14 cellular contexts compared by ENCODE assay signal in genomic region chr18:10035306-10035991, GRCh38.
DNase-seq lines count a peak whose midpoint lies in the region; ATAC-seq, FAIRE-seq and TF ChIP-seq lines count a peak whose summit lies in the region.
"Had no signal": no experiment of that assay in that cellular context is flagged by ENCODE, and none has a peak within 500 bp of the region (broad histone marks: within the 10 kb centered on the region; RNA-seq: fewer than 3 reads in every experiment).

No MANE protein-coding gene starts in this region.

- no peak overlapping the region for H3K9ac ChIP-seq in mammary epithelial cell (ENCODE audit: insufficient read depth, low read length)

- H3K9me3 ChIP-seq in left ventricle myocardium inferior (replicated peaks) (no peaks in the 10 kb centered on the region), mammary epithelial cell (replicated peaks; ENCODE audit: insufficient read depth, low read length) (no peaks in the 10 kb centered on the region)
- H3K9me3 ChIP-seq: HAP-1, heart left ventricle, right atrium auricular region had no signal

- H3K4me3 ChIP-seq in left ventricle myocardium inferior = no peak overlapping the region
- H3K4me3 ChIP-seq in mammary epithelial cell (replicated peaks in 1 of 3; ENCODE audit: insufficient read depth in 1 of 3, low read depth in 2 of 3, low read length in 3 of 3) = no peak overlapping the region
- no peak overlapping the region for H3K4me3 ChIP-seq in brain microvascular endothelial cell (ENCODE audit: low read depth, low read length)
- H3K4me3 ChIP-seq: HAP-1, heart left ventricle, right atrium auricular region had no signal

- H3K36me3 ChIP-seq in left ventricle myocardium inferior (no peaks in the 10 kb centered on the region), mammary epithelial cell (ENCODE audit: insufficient read depth, low read length) (no peaks in the 10 kb centered on the region), brain microvascular endothelial cell (replicated peaks) (no peaks in the 10 kb centered on the region)
- H3K36me3 ChIP-seq: HAP-1, heart left ventricle, right atrium auricular region had no signal

- TF ChIP-seq POLR2A in GM12891 (IDR thresholded peaks at IDR 0.05; ENCODE audit: low read depth, low read length) = no peak

- no peak for DNase-seq in left ventricle myocardium inferior
- no peak for DNase-seq in Right ventricle myocardium superior
- peak; percentile 86 for DNase-seq in mammary epithelial cell
- peak; percentile 57 for DNase-seq in mesenteric fat pad (ENCODE audit: low spot score)
- no peak for DNase-seq in brain microvascular endothelial cell
- DNase-seq in NCI-H1105 (lab: John Stamatoyannopoulos, UW) = no peak
- DNase-seq in GM12891 (ENCODE audit: insufficient read length, low spot score) = no peak
- DNase-seq: activated gamma-delta T cell treated with Interleukin-2 at 50 U/mL for 16 hours, heart left ventricle, KG1, NCI-H226 had no signal

- no peak for FAIRE-seq in GM12891 (lab: Jason Lieb, UNC)

- intact Hi-C loops in left ventricle myocardium inferior (cut with micrococcal nuclease) (no loop called here), Right ventricle myocardium superior (cut with DNase I) (loop anchor here (10.0 kb wide), 1 partner anchor 479 kb away; no protein-coding TSS in a partner anchor), mammary epithelial cell (cut with micrococcal nuclease) (no loop called here)

- no peaks in the 10 kb centered on the region for H4K20me1 ChIP-seq in mammary epithelial cell (ENCODE audit: insufficient read depth, low read length)

- ATAC-seq in Right ventricle myocardium superior (ENCODE audit: poor library complexity) (no peak), GM21825 (IDR thresholded peaks at IDR 0.05; ENCODE audit: unreplicated experiment) (no peak)
- ATAC-seq: heart left ventricle had no signal

- peak overlapping the region; percentile 69 for H2AFZ ChIP-seq in mammary epithelial cell (ENCODE audit: low read depth, low read length)

- dilution Hi-C loops in mammary epithelial cell (cut with HindIII; ENCODE audit: low sequenced_read_pairs) = no loop called here

- in situ Hi-C loops in mammary epithelial cell (cut with MboI; ENCODE audit: low sequenced_read_pairs in 2 of 2) (no loop called here), brain microvascular endothelial cell (cut with HindIII; ENCODE audit: low pct_ligation_motif_present, low sequenced_read_pairs) (no loop called here)

- H3K4me1 ChIP-seq in left ventricle myocardium inferior = peaks cover 23% of the 10 kb centered on the region
- peaks cover 18% of the 10 kb centered on the region for H3K4me1 ChIP-seq in mammary epithelial cell (ENCODE audit: insufficient read depth, low read length)
- H3K4me1 ChIP-seq: HAP-1 had no signal

- no TSS peak for BruUV-seq in mammary epithelial cell (replicated peaks; lab: Mats Ljungman, UMichigan)

- peak overlapping the region; percentile 50 for H3K27ac ChIP-seq in left ventricle myocardium inferior (replicated peaks)
- peak overlapping the region; percentile 15 for H3K27ac ChIP-seq in mammary epithelial cell (ENCODE audit: insufficient read depth, low read depth, low read length)
- no peak overlapping the region for H3K27ac ChIP-seq in brain microvascular endothelial cell

- WGBS in mammary epithelial cell (ENCODE audit: low coverage, missing lambda C conversion rate) = 4% methylated on average over 11 of the region's 11 CpGs

- H3K79me2 ChIP-seq in mammary epithelial cell (ENCODE audit: insufficient read depth, low read length) = no peaks in the 10 kb centered on the region

- H3K27me3 ChIP-seq in left ventricle myocardium inferior (ENCODE audit: low read depth) = no peaks in the 10 kb centered on the region
- H3K27me3 ChIP-seq in mammary epithelial cell (ENCODE audit: insufficient read depth, low read length) = no peaks in the 10 kb centered on the region
- no peaks in the 10 kb centered on the region for H3K27me3 ChIP-seq in brain microvascular endothelial cell (replicated peaks)
- H3K27me3 ChIP-seq: heart left ventricle, right atrium auricular region had no signal

- peak overlapping the region; percentile 76 for H3K4me2 ChIP-seq in mammary epithelial cell (ENCODE audit: insufficient read depth, low read depth, low read length)

- CTCF ChIA-PET in mammary epithelial cell (lab: Charles Lee; ENCODE audit: low non-redundant PET) = interaction anchor here (0.6 kb wide), 1 partner anchor 12 kb away, joined by 3 read pairs; no protein-coding TSS in a partner anchor

- TF ChIP-seq CTCF in left ventricle myocardium inferior (IDR thresholded peaks at IDR 0.05; ENCODE audit: borderline replicate concordance) (no peak), mammary epithelial cell (conservative IDR thresholded peaks at IDR 0.05 in 1 of 2, IDR thresholded peaks at IDR 0.05 in 1 of 2; ENCODE audit: extremely low read depth in 1 of 2, insufficient read depth in 1 of 2, low read depth in 1 of 2, low read length in 2 of 2) (no peak), brain microvascular endothelial cell (IDR thresholded peaks at IDR 0.05; ENCODE audit: low read depth, low read length, missing control alignments) (no peak)

TF ChIP-seq in GM12891, 5 proteins besides CTCF, POLR2A, EP300 and RAD21:
- TF ChIP-seq SPI1 (IDR thresholded peaks at IDR 0.05; ENCODE audit: low read depth, low read length) = no peak
- no peak for TF ChIP-seq POLR2AphosphoS5 (IDR thresholded peaks at IDR 0.05; ENCODE audit: low read depth, low read length)
- no peak for TF ChIP-seq POU2F2 (IDR thresholded peaks at IDR 0.05; ENCODE audit: low read depth, low read length)
- TF ChIP-seq TAF1 (IDR thresholded peaks at IDR 0.05; ENCODE audit: low read depth, low read length) = no peak
- no peak for TF ChIP-seq PAX5 (IDR thresholded peaks at IDR 0.05; ENCODE audit: insufficient read depth, low read length, severe bottlenecking)

Comparison
In these comparisons a context has a peak if more than half of its experiments do, and no peak if none do; other contexts are left out.
1. DNase-seq: peak in mammary epithelial cell (single experiment) and mesenteric fat pad (single experiment); none in left ventricle myocardium inferior (single experiment), Right ventricle myocardium superior (single experiment), brain microvascular endothelial cell (single experiment), NCI-H1105 (single experiment) and GM12891 (single experiment).